In genomic region chr2:219104107-219105050, GRCh38 we compare ENCODE assay signal across 1 cellular context.
A peak's percentile ranks its signal among the peaks of the same experiment; 100 is the strongest.
TF ChIP-seq lines count a peak whose summit lies in the region.

No MANE protein-coding gene starts in this region.

TF ChIP-seq in HepG2, 621 proteins besides CTCF, POLR2A, EP300 and RAD21 (continued from another document and continues in another):
- TF ChIP-seq CENPBD1 (CRISPR knock-in tag; IDR thresholded peaks at IDR 0.05; ENCODE audit: borderline replicate concordance, low read depth) = no peak
- no peak for TF ChIP-seq BCL6 (CRISPR knock-in tag; IDR thresholded peaks at IDR 0.05)
- 0 out of 2 replicates have a peak, but pooled peaks have one; percentile 21 for TF ChIP-seq ETV5 (CRISPR knock-in tag; IDR thresholded peaks at IDR 0.05; ENCODE audit: borderline replicate concordance)
- no peak for TF ChIP-seq ZFP41 (CRISPR knock-in tag; IDR thresholded peaks at IDR 0.05; ENCODE audit: borderline replicate concordance)
- TF ChIP-seq ZNF12 (CRISPR knock-in tag; IDR thresholded peaks at IDR 0.05) = no peak
- TF ChIP-seq ZNF274 (CRISPR knock-in tag; IDR thresholded peaks at IDR 0.05) = no peak
- TF ChIP-seq ZNF709 (CRISPR knock-in tag; IDR thresholded peaks at IDR 0.05) = no peak
- no peak for TF ChIP-seq ATF5 (CRISPR knock-in tag; IDR thresholded peaks at IDR 0.05; ENCODE audit: low read depth)
- TF ChIP-seq SMC3 (IDR thresholded peaks at IDR 0.05; ENCODE audit: low read length) = peak; percentile 90
- no peak for TF ChIP-seq AGO2 (optimal IDR thresholded peaks at IDR 0.05; ENCODE audit: low read depth, low read length)
- TF ChIP-seq MTERF4 (CRISPR knock-in tag; IDR thresholded peaks at IDR 0.05) = no peak
- no peak for TF ChIP-seq ZHX2 (IDR thresholded peaks at IDR 0.05; ENCODE audit: low read depth)
- TF ChIP-seq ZHX2 (CRISPR knock-in tag; IDR thresholded peaks at IDR 0.05; ENCODE audit: borderline replicate concordance) = no peak
- no peak for TF ChIP-seq ATF2 (CRISPR knock-in tag; IDR thresholded peaks at IDR 0.05)
- no peak for TF ChIP-seq CENPX (CRISPR knock-in tag; IDR thresholded peaks at IDR 0.05)
- TF ChIP-seq STAT5B (CRISPR knock-in tag; IDR thresholded peaks at IDR 0.05) = no peak
- no peak for TF ChIP-seq NRL (CRISPR knock-in tag; IDR thresholded peaks at IDR 0.05; ENCODE audit: borderline replicate concordance)
- peak; percentile 63 for TF ChIP-seq TEAD3 (CRISPR knock-in tag; optimal IDR thresholded peaks at IDR 0.05; ENCODE audit: borderline replicate concordance)
- TF ChIP-seq ZNF788 (CRISPR knock-in tag; IDR thresholded peaks at IDR 0.05; ENCODE audit: borderline replicate concordance) = no peak
- no peak for TF ChIP-seq HOXA3 (CRISPR knock-in tag; IDR thresholded peaks at IDR 0.05)
- no peak for TF ChIP-seq ZNF790 (CRISPR knock-in tag; IDR thresholded peaks at IDR 0.05; ENCODE audit: borderline replicate concordance)
- TF ChIP-seq ZNF441 (CRISPR knock-in tag; IDR thresholded peaks at IDR 0.05; ENCODE audit: borderline replicate concordance) = no peak
- no peak for TF ChIP-seq ZNF121 (CRISPR knock-in tag; IDR thresholded peaks at IDR 0.05)
- TF ChIP-seq PPARG (CRISPR knock-in tag; conservative IDR thresholded peaks at IDR 0.05) = no peak
- no peak for TF ChIP-seq USF2 (IDR thresholded peaks at IDR 0.05; ENCODE audit: low read depth, low read length)
- TF ChIP-seq USF2 (CRISPR knock-in tag; IDR thresholded peaks at IDR 0.05; ENCODE audit: borderline replicate concordance) = no peak
- TF ChIP-seq CHCHD3 (CRISPR knock-in tag; IDR thresholded peaks at IDR 0.05) = no peak
- no peak for TF ChIP-seq ZNF326 (CRISPR knock-in tag; IDR thresholded peaks at IDR 0.05; ENCODE audit: borderline replicate concordance)
- TF ChIP-seq RORA (CRISPR knock-in tag; IDR thresholded peaks at IDR 0.05) = no peak
- no peak for TF ChIP-seq ZNF567 (CRISPR knock-in tag; IDR thresholded peaks at IDR 0.05; ENCODE audit: borderline replicate concordance)
- no peak for TF ChIP-seq ZNF746 (CRISPR knock-in tag; IDR thresholded peaks at IDR 0.05)
- no peak for TF ChIP-seq CREB1 (IDR thresholded peaks at IDR 0.05)
- no peak for TF ChIP-seq CREB1 (CRISPR knock-in tag; IDR thresholded peaks at IDR 0.05)
- no peak for TF ChIP-seq DBP (CRISPR knock-in tag; IDR thresholded peaks at IDR 0.05; ENCODE audit: not compliant biosample characterization)
- no peak for TF ChIP-seq CSRNP1 (CRISPR knock-in tag; IDR thresholded peaks at IDR 0.05)
- TF ChIP-seq CBX1 (IDR thresholded peaks at IDR 0.05; ENCODE audit: low read depth) = no peak
- TF ChIP-seq CBX5 (CRISPR knock-in tag; IDR thresholded peaks at IDR 0.05; ENCODE audit: borderline replicate concordance) = peak; percentile 47; the same call in 1 of the 2 replicates
- TF ChIP-seq ZNF580 (CRISPR knock-in tag; IDR thresholded peaks at IDR 0.05; ENCODE audit: borderline replicate concordance, low read depth) = 0 out of 2 replicates have a peak, but pooled peaks have one; percentile 22
- no peak for TF ChIP-seq ZNF44 (CRISPR knock-in tag; IDR thresholded peaks at IDR 0.05)
- no peak for TF ChIP-seq RFX3 (CRISPR knock-in tag; IDR thresholded peaks at IDR 0.05)
- TF ChIP-seq ARID4A (CRISPR knock-in tag; IDR thresholded peaks at IDR 0.05; ENCODE audit: borderline replicate concordance) = no peak
- no peak for TF ChIP-seq NFE2 (CRISPR knock-in tag; IDR thresholded peaks at IDR 0.05)
- no peak for TF ChIP-seq ZNF780A (CRISPR knock-in tag; IDR thresholded peaks at IDR 0.05)
